Comparison of ENCODE assay signal across 14 cellular contexts in the genomic region with DNA sequence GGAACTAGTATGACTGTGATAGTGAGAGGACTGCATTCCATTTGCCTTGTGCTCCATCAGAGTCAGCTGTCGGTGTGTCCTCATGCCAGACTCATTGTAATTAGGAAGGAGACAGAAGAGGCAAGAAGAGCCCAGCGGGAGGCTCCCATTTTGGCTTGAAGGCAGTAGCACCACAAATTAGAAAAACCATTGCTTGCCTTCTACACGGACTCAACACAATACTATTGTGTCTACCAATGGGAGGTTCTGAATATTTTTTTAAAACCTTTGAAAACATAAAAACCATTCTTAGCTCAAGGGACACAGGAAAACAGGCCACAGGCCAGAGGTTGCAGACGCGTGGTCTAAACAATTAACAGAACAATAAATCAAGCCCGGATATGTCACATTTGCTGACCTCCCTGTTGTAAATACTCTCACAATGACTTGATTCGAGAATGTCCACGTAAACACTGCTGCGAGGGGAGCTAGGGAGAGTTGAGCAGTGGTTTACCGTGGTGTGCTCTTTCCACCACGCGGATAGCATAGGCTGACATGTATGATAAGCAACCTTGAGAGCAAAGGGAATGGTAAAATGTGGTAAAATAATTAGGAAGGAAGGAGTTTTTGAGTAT. TPM values are rescaled to one million over a fixed set of nuclear protein-coding genes. Genes with fewer than 3 reads are reported as not detected.
DNase-seq lines count a peak whose midpoint lies in the region; ATAC-seq, FAIRE-seq and TF ChIP-seq lines count a peak whose summit lies in the region.
"Had no signal": no experiment of that assay in that cellular context is flagged by ENCODE, and none has a peak within 500 bp of the region (broad histone marks: within the 10 kb centered on the region; RNA-seq: fewer than 3 reads in every experiment).

No MANE protein-coding gene starts in this region.

- H3K4me1 Mint-ChIP-seq in brain, result peaks cover 36% of the 10 kb centered on the region
- H3K4me1 Mint-ChIP-seq in osteocyte (ENCODE audit: unreplicated experiment), result no peaks in the 10 kb centered on the region
- H3K4me1 Mint-ChIP-seq: B cell had no signal

- H2BK5ac ChIP-seq in mesendoderm (ENCODE audit: low read length), result no peak overlapping the region

- H3K9me3 ChIP-seq in prostate gland, result no peaks in the 10 kb centered on the region
- no peaks in the 10 kb centered on the region for H3K9me3 ChIP-seq in small intestine (ENCODE audit: control insufficient read depth, low read depth)
- H3K9me3 ChIP-seq: SJCRH30 had no signal

- H3K56ac ChIP-seq in mesendoderm (ENCODE audit: low read length), result no peak overlapping the region

- no peak overlapping the region for H2BK120ac ChIP-seq in mesendoderm (ENCODE audit: low read depth, low read length)

- H3K27me3 Mint-ChIP-seq in brain, result peaks cover 12% of the 10 kb centered on the region
- H3K27me3 Mint-ChIP-seq in osteocyte (ENCODE audit: unreplicated experiment), result peaks cover 52% of the 10 kb centered on the region

- no peak for ATAC-seq in HG03196 (IDR thresholded peaks at IDR 0.05; ENCODE audit: unreplicated experiment)

- H3K36me3 Mint-ChIP-seq in brain (no peaks in the 10 kb centered on the region), osteocyte (ENCODE audit: unreplicated experiment) (no peaks in the 10 kb centered on the region)

- no peaks in the 10 kb centered on the region for H3K79me1 ChIP-seq in mesendoderm (ENCODE audit: low read length)

- H3K18ac ChIP-seq in mesendoderm (ENCODE audit: low read length), result no peak overlapping the region

- H3K4me1 ChIP-seq in mesendoderm (ENCODE audit: control insufficient read depth, low read depth, low read length), result no peaks in the 10 kb centered on the region
- no peaks in the 10 kb centered on the region for H3K4me1 ChIP-seq in prostate gland (replicated peaks)
- no peaks in the 10 kb centered on the region for H3K4me1 ChIP-seq in small intestine (ENCODE audit: control insufficient read depth in 2 of 2, insufficient read depth in 1 of 2, low read depth in 1 of 2, low read length in 1 of 2)
- H3K4me1 ChIP-seq: SJCRH30 had no signal

- H3K4me2 ChIP-seq in mesendoderm (ENCODE audit: low read length), result no peak overlapping the region

- no peak overlapping the region for H3K4me3 Mint-ChIP-seq in brain
- no peak overlapping the region for H3K4me3 Mint-ChIP-seq in osteocyte (ENCODE audit: unreplicated experiment)
- H3K4me3 Mint-ChIP-seq: B cell had no signal

- H3K36me3 ChIP-seq in mesendoderm (ENCODE audit: control insufficient read depth, insufficient read depth, low read length) (no peaks in the 10 kb centered on the region), prostate gland (no peaks in the 10 kb centered on the region), small intestine (ENCODE audit: control insufficient read depth in 2 of 2, insufficient read depth in 2 of 2, low read length in 2 of 2) (no peaks in the 10 kb centered on the region)
- H3K36me3 ChIP-seq: SJCRH30 had no signal

- H3K27ac ChIP-seq in mesendoderm (ENCODE audit: low read depth, low read length) (no peak overlapping the region), prostate gland (no peak overlapping the region), small intestine (ENCODE audit: low read depth in 1 of 2, low read length in 1 of 2) (no peak overlapping the region)
- H3K27ac ChIP-seq: SJCRH30 had no signal

- H3K27me3 ChIP-seq in mesendoderm (ENCODE audit: insufficient read depth, low read length, poor library complexity), result no peaks in the 10 kb centered on the region
- H3K27me3 ChIP-seq in prostate gland (replicated peaks; ENCODE audit: insufficient read depth), result no peaks in the 10 kb centered on the region
- H3K27me3 ChIP-seq in small intestine (ENCODE audit: control insufficient read depth in 2 of 2, insufficient read depth in 2 of 2, low read length in 2 of 2), result no peaks in the 10 kb centered on the region

- no peak overlapping the region for H3K4ac ChIP-seq in mesendoderm (ENCODE audit: low read depth, low read length)

- H3K27ac Mint-ChIP-seq in brain (peak overlapping the region in 4 of 5 experiments; percentile 11 to 75 (median 34)), osteocyte (ENCODE audit: unreplicated experiment) (no peak overlapping the region)
- H3K27ac Mint-ChIP-seq: B cell had no signal

- WGBS in mesendoderm (ENCODE audit: extremely low coverage, insufficient coverage, low lambda C conversion rate), result no CpG with 5 or more reads among the region's 12 CpGs
- 66% methylated on average over 12 of the region's 12 CpGs for WGBS in prostate gland
- WGBS in small intestine, 3 donors, result 49 to 69% (median 59%) methylated on average over 12 of the region's 12 CpGs

- no peak overlapping the region for H3K4me3 ChIP-seq in mesendoderm (ENCODE audit: low read length)
- H3K4me3 ChIP-seq in prostate gland, result no peak overlapping the region
- no peak overlapping the region for H3K4me3 ChIP-seq in small intestine (ENCODE audit: low read depth in 1 of 2, low read length in 2 of 2)
- H3K4me3 ChIP-seq: SJCRH30 had no signal

- no peak for TF ChIP-seq POLR2A in prostate gland (IDR thresholded peaks at IDR 0.05)

- FAIRE-seq in small intestine (lab: Jason Lieb, UNC), result no peak

- H4K5ac ChIP-seq in mesendoderm (ENCODE audit: low read length), result no peak overlapping the region

- no peak overlapping the region for H4K8ac ChIP-seq in mesendoderm (ENCODE audit: low read depth, low read length)

- H3K9ac ChIP-seq in mesendoderm (ENCODE audit: low read length), result no peak overlapping the region

- no peak overlapping the region for H3K23ac ChIP-seq in mesendoderm (ENCODE audit: low read length)

- intact Hi-C loops in prostate gland (cut with DNase I), result no loop called here

- no peak for TF ChIP-seq CTCF in brain (conservative IDR thresholded peaks at IDR 0.05)
- TF ChIP-seq CTCF in osteocyte (IDR thresholded peaks at IDR 0.05), result no peak
- no peak for TF ChIP-seq CTCF in prostate gland (IDR thresholded peaks at IDR 0.05)

- H2BK15ac ChIP-seq in mesendoderm (replicated peaks; ENCODE audit: low read depth), result no peak overlapping the region

- H3K9me3 Mint-ChIP-seq in brain (no peaks in the 10 kb centered on the region), osteocyte (ENCODE audit: unreplicated experiment) (no peaks in the 10 kb centered on the region)

- H3K79me2 ChIP-seq in mesendoderm (ENCODE audit: control insufficient read depth, insufficient read depth, low read length), result no peaks in the 10 kb centered on the region

- peak; percentile 25 for DNase-seq in Ammon's horn (ENCODE audit: low spot score)
- peak; percentile 76 for DNase-seq in NCI-H1092 (lab: John Stamatoyannopoulos, UW)
- DNase-seq in mesendoderm, result peak; percentile 44
- no peak for DNase-seq in osteocyte (ENCODE audit: extremely low spot score, unreplicated experiment)
- DNase-seq in prostate gland (ENCODE audit: low spot score), result no peak
- DNase-seq in small intestine, result no peak
- DNase-seq: activated CD4-positive, alpha-beta T cell treated with anti-CD3 and anti-CD28 coated beads for 1 hour; erythroblast; posterior cingulate gyrus; T-helper 9 cell had no signal

- no peak overlapping the region for H2AK5ac ChIP-seq in mesendoderm (ENCODE audit: low read length)

RNA-seq across cellular contexts. Expression of gene DCP1B, which starts 13.6 kb away (rescaled TPM):
- 8.1 TPM for polyA plus RNA-seq in brain (ENCODE audit: insufficient read depth, low read depth, low replicate concordance)
- polyA plus RNA-seq in mesendoderm (2013, experiment 1 of 2), result 17.0 TPM
- polyA plus RNA-seq in mesendoderm (2013, experiment 2 of 2), result 16.5 TPM
- total RNA-seq in osteocyte, result 12.5 and 14.4 TPM in 2 replicates
- 10 to 100 TPM; 20.1 to 31.9 TPM for total RNA-seq in prostate gland
- 1 to 10 TPM; 4.5 to 7.9 (median 7.8) TPM for polyA plus RNA-seq in small intestine

RNA-seq across cellular contexts. Expression of gene CACNA1C, which starts 35.0 kb away (rescaled TPM):
- polyA plus RNA-seq in brain (ENCODE audit: insufficient read depth, low read depth, low replicate concordance) (1.6 TPM), small intestine (1 to 10 TPM in 2 of 3 donors, under 1 TPM in 1; 0.67 to 2.5 (median 1.6) TPM)
- polyA plus RNA-seq in mesendoderm (2013, experiment 1 of 2), result 0.38 TPM
- polyA plus RNA-seq in mesendoderm (2013, experiment 2 of 2), result 0.45 TPM
- total RNA-seq in osteocyte (59.1 and 67.4 TPM in 2 replicates), prostate gland (10 to 100 TPM in 1 of 2 donors, 1 to 10 TPM in 1; 8.1 to 18.2 TPM)
- total RNA-seq: SJCRH30 had no signal

Comparison
In these comparisons a context has a peak if more than half of its experiments do, and no peak if none do; other contexts are left out.
1. DNase-seq: peak in Ammon's horn (single experiment), NCI-H1092 (single experiment) and mesendoderm (single experiment); none in osteocyte (single experiment), prostate gland (single experiment) and small intestine (single experiment).